1 cellular context compared by ENCODE assay signal in the genomic region with DNA sequence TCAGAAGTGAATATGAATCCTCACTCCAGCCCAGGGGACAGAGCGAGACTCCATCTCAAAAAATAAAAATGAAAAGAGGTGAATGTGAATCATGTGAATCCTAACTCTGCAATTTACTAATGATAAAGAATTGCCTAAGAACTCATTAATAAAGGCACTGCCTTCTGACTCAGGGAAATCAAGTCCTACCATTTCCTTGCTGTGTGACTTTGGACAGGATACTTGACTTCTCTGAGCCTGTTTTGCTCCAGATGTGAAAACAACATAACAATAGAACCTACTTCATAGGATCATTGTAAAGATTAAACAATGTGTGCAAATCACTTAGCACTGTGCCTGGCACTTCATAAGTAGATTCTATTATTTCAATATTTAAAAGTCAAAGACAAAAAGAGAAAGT.
TF ChIP-seq lines count a peak whose summit lies in the region.

No MANE protein-coding gene starts in this region.

TF ChIP-seq in H1, 55 proteins besides CTCF, POLR2A, EP300 and RAD21:
- TF ChIP-seq TCF12 (IDR thresholded peaks at IDR 0.05; ENCODE audit: low read depth, low read length): no peak
- TF ChIP-seq HDAC2 (IDR thresholded peaks at IDR 0.05; ENCODE audit: borderline replicate concordance in 1 of 2, low read depth in 2 of 2, low read length in 2 of 2): peak in 1 of 2 experiments; percentile 99; a peak in 1 of 4 replicates
- peak; percentile 100 for TF ChIP-seq KDM1A (IDR thresholded peaks at IDR 0.05; ENCODE audit: borderline replicate concordance, low read length)
